1 cellular context compared by ENCODE assay signal in genomic region chr22:43263645-43264514, GRCh38.
TF ChIP-seq lines count a peak whose summit lies in the region.

No MANE protein-coding gene starts in this region.

TF ChIP-seq in K562, 482 proteins besides CTCF, POLR2A, EP300 and RAD21 (continued from another document and continues in another):
- peak; percentile 27; the same call in 1 of the 2 replicates for TF ChIP-seq HMBOX1 (IDR thresholded peaks at IDR 0.05)
- TF ChIP-seq CBX3 (IDR thresholded peaks at IDR 0.05; ENCODE audit: borderline replicate concordance in 1 of 2, low read length in 2 of 2) = no peak
- no peak for TF ChIP-seq CREB3 (tag; conservative IDR thresholded peaks at IDR 0.05; ENCODE audit: low read depth)
- peak; percentile 91 for TF ChIP-seq SMARCE1 (IDR thresholded peaks at IDR 0.05)
- no peak for TF ChIP-seq HDGF (IDR thresholded peaks at IDR 0.05)
- TF ChIP-seq PHB (CRISPR knock-in tag; IDR thresholded peaks at IDR 0.05) = no peak
- peak; percentile 53 for TF ChIP-seq DACH1 (IDR thresholded peaks at IDR 0.05; ENCODE audit: partially characterized antibody)
- no peak for TF ChIP-seq SRSF9 (IDR thresholded peaks at IDR 0.05; ENCODE audit: borderline replicate concordance, low read depth, low read length)
- no peak for TF ChIP-seq ZNF175 (CRISPR knock-in tag; IDR thresholded peaks at IDR 0.05; ENCODE audit: low read depth)
- no peak for TF ChIP-seq KAT8 (IDR thresholded peaks at IDR 0.05; ENCODE audit: low read depth)
- no peak for TF ChIP-seq CHCHD3 (CRISPR knock-in tag; IDR thresholded peaks at IDR 0.05)
- TF ChIP-seq SOX6 (IDR thresholded peaks at IDR 0.05) = peak; percentile 72; the same call in 1 of the 2 replicates
- TF ChIP-seq TGIF2 (CRISPR knock-in tag; IDR thresholded peaks at IDR 0.05) = no peak
- TF ChIP-seq ZNF408 (CRISPR knock-in tag; IDR thresholded peaks at IDR 0.05; ENCODE audit: low read depth) = no peak
- TF ChIP-seq BDP1 (IDR thresholded peaks at IDR 0.05; ENCODE audit: insufficient read depth, insufficient read length) = no peak
- TF ChIP-seq ID3 (CRISPR knock-in tag; IDR thresholded peaks at IDR 0.05) = no peak
- TF ChIP-seq ID3 (tag; IDR thresholded peaks at IDR 0.05) = peak; percentile 72; the same call in 1 of the 2 replicates
- peak; percentile 85 for TF ChIP-seq CXXC5 (CRISPR knock-in tag; IDR thresholded peaks at IDR 0.05)
- no peak for TF ChIP-seq ZNF583 (CRISPR knock-in tag; IDR thresholded peaks at IDR 0.05)
- TF ChIP-seq ZNF696 (CRISPR knock-in tag; conservative IDR thresholded peaks at IDR 0.05) = no peak
- no peak for TF ChIP-seq MGA (IDR thresholded peaks at IDR 0.05)
- TF ChIP-seq HDAC1 (IDR thresholded peaks at IDR 0.05) = peak in 1 of 2 experiments; percentile 65; a peak in 2 of 4 replicates
- no peak for TF ChIP-seq WHSC1 (IDR thresholded peaks at IDR 0.05; ENCODE audit: low read length)
- TF ChIP-seq ATF6 (CRISPR knock-in tag; IDR thresholded peaks at IDR 0.05) = no peak
- TF ChIP-seq NCOA2 (IDR thresholded peaks at IDR 0.05; ENCODE audit: partially characterized antibody in 2 of 2) = no peak
- no peak for TF ChIP-seq ZNF609 (CRISPR knock-in tag; IDR thresholded peaks at IDR 0.05; ENCODE audit: borderline replicate concordance)
- TF ChIP-seq ZBTB34 (CRISPR knock-in tag; IDR thresholded peaks at IDR 0.05) = no peak
- TF ChIP-seq CCNT2 (IDR thresholded peaks at IDR 0.05; ENCODE audit: borderline replicate concordance, extremely low read depth, insufficient read length, low read depth, low read length) = peak; percentile 45
- TF ChIP-seq TCF3 (CRISPR knock-in tag; IDR thresholded peaks at IDR 0.05) = peak; percentile 92
- no peak for TF ChIP-seq ZNF589 (CRISPR knock-in tag; IDR thresholded peaks at IDR 0.05; ENCODE audit: low read depth)
- no peak for TF ChIP-seq SMARCA5 (IDR thresholded peaks at IDR 0.05)
- TF ChIP-seq CEBPB (tag; IDR thresholded peaks at IDR 0.05) = no peak
- TF ChIP-seq ZFP30 (CRISPR knock-in tag; IDR thresholded peaks at IDR 0.05; ENCODE audit: borderline replicate concordance) = no peak
- no peak for TF ChIP-seq BRF2 (IDR thresholded peaks at IDR 0.05; ENCODE audit: borderline replicate concordance, insufficient read depth, insufficient read length)
- TF ChIP-seq NFE2L1 (tag; IDR thresholded peaks at IDR 0.05; ENCODE audit: borderline replicate concordance, low read depth) = no peak
- TF ChIP-seq SRSF1 (IDR thresholded peaks at IDR 0.05; ENCODE audit: low read depth, low read length) = no peak
- TF ChIP-seq GTF2E2 (tag; IDR thresholded peaks at IDR 0.05) = no peak
- no peak for TF ChIP-seq TAF1 (IDR thresholded peaks at IDR 0.05; ENCODE audit: control insufficient read depth, extremely low read depth, insufficient read depth, low read length, severe bottlenecking)
- TF ChIP-seq ZNF586 (CRISPR knock-in tag; conservative IDR thresholded peaks at IDR 0.05) = no peak
